In genomic region chr16:22161999-22162657, GRCh38 we compare ENCODE assay signal across 9 cellular contexts. TPM values are rescaled to one million over a fixed set of nuclear protein-coding genes. Genes with fewer than 3 reads are reported as not detected.
DNase-seq lines count a peak whose midpoint lies in the region; TF ChIP-seq lines count a peak whose summit lies in the region.
"Had no signal": no experiment of that assay in that cellular context is flagged by ENCODE, and none has a peak within 500 bp of the region (broad histone marks: within the 10 kb centered on the region; RNA-seq: fewer than 3 reads in every experiment).

SDR42E2 (plus strand) TSS chr16:22162506; CDS start chr16:22165583, 3,077 bp downstream.

- H3K79me2 ChIP-seq in OCI-LY7 (ENCODE audit: insufficient read depth, low read depth, low read length) = no peaks in the 10 kb centered on the region

- H3K4me1 ChIP-seq in OCI-LY7 (ENCODE audit: insufficient read depth, low read length, poor library complexity, severe bottlenecking) (no peaks in the 10 kb centered on the region), adrenal gland (replicated peaks in 1 of 2) (no peaks in the 10 kb centered on the region)

- H2AFZ ChIP-seq in OCI-LY7 (ENCODE audit: low read length) = no peak within 1 kb of the TSS

- no peaks in the 10 kb centered on the region for H3K9me2 ChIP-seq in OCI-LY7 (ENCODE audit: insufficient read depth, low read length)

- 6 to 36% (median 10%) methylated on average over 8 to 40 of the region's 40 CpGs for WGBS in adrenal gland, 4 donors

- no peak for TF ChIP-seq CTCF in OCI-LY7 (conservative IDR thresholded peaks at IDR 0.05; ENCODE audit: low read length)
- TF ChIP-seq CTCF in adrenal gland (IDR thresholded peaks at IDR 0.05) = no peak

- H4K20me1 ChIP-seq in OCI-LY7 (ENCODE audit: insufficient read depth, low read length) = no peaks in the 10 kb centered on the region

- peak; percentile 32 for DNase-seq in DMS 273 (lab: John Stamatoyannopoulos, UW; ENCODE audit: unreplicated experiment)
- no peak for DNase-seq in DMS 273 treated with DMSO at 0.1 percent for 48 hours (lab: John Stamatoyannopoulos, UW)
- DNase-seq in activated CD8-positive, alpha-beta memory T cell treated with anti-CD3 and anti-CD28 coated beads, Interleukin-2, amount 50 U/mL, for 48 hours = peak; percentile 57
- peak; percentile 100 for DNase-seq in iPS-NIHi11 (ENCODE audit: low spot score)
- peak; percentile 21 to 55 (median 43) for DNase-seq in stimulated activated naive CD4-positive, alpha-beta T cell (lab: John Stamatoyannopoulos, UW)
- DNase-seq in OCI-LY7 (ENCODE audit: low spot score) = no peak
- no peak for DNase-seq in adrenal gland
- DNase-seq in foreskin melanocyte = no peak

- H3K4me3 ChIP-seq in OCI-LY7 (ENCODE audit: low read depth, low read length, poor library complexity, severe bottlenecking) (no peak within 1 kb of the TSS), adrenal gland (no peak within 1 kb of the TSS)

- BruUV-seq in OCI-LY7 (replicated peaks; lab: Mats Ljungman, UMichigan) = no TSS peak

- intact Hi-C loops in OCI-LY7 (cut with micrococcal nuclease; ENCODE audit: unreplicated experiment) = no loop called here
- intact Hi-C loops in adrenal gland (cut with DNase I) = no loop called here

- H3K27ac ChIP-seq in OCI-LY7 (ENCODE audit: low read depth, low read length, poor library complexity, severe bottlenecking) (no peak within 1 kb of the TSS), adrenal gland (no peak within 1 kb of the TSS)
- H3K27ac ChIP-seq: 22Rv1 had no signal

- peaks cover 16% of the 10 kb centered on the region for H3K27me3 ChIP-seq in adrenal gland

- H3K36me3 ChIP-seq in OCI-LY7 (ENCODE audit: insufficient read depth, low read length) (no peaks in the 10 kb centered on the region), adrenal gland (replicated peaks in 1 of 2) (no peaks in the 10 kb centered on the region)

- POLR2A ChIA-PET in OCI-LY7 (lab: Charles Lee) = no interaction called here

- CTCF ChIA-PET in OCI-LY7 (lab: Charles Lee; ENCODE audit: unreplicated experiment) = no interaction called here

- no peak for TF ChIP-seq POLR2A in adrenal gland (IDR thresholded peaks at IDR 0.05)

- H3K4me2 ChIP-seq in OCI-LY7 (ENCODE audit: low read length) = no peak within 1 kb of the TSS

- no peaks in the 10 kb centered on the region for H3K9me3 ChIP-seq in OCI-LY7 (ENCODE audit: low read length)
- H3K9me3 ChIP-seq in adrenal gland (replicated peaks in 1 of 3) = no peaks in the 10 kb centered on the region

RNA-seq across cellular contexts. Expression of gene SDR42E2, which starts in this region (rescaled TPM):
- total RNA-seq in OCI-LY7 (2014; rRNA removed; shearing (Covaris generic)) = not detected in 2 replicates
- total RNA-seq in OCI-LY7 (2022) (0.28 and 0.29 TPM in 2 replicates), adrenal gland (not detected)
- under 1 TPM in 2 of 3 donors, not detected in 1; 0.08 to 0.10 TPM for polyA plus RNA-seq in adrenal gland

Comparison
In these comparisons a context has a peak if more than half of its experiments do, and no peak if none do; other contexts are left out.
1. DNase-seq: peak in DMS 273 (single experiment), activated CD8-positive, alpha-beta memory T cell treated with anti-CD3 and anti-CD28 coated beads, Interleukin-2, amount 50 U/mL, for 48 hours (single experiment), iPS-NIHi11 (single experiment) and stimulated activated naive CD4-positive, alpha-beta T cell (6 of 6); none in DMS 273 treated with DMSO at 0.1 percent for 48 hours (single experiment), OCI-LY7 (single experiment), adrenal gland (0 of 7) and foreskin melanocyte (single experiment).